1 cellular context compared by ENCODE assay signal in genomic region chr7:3432916-3433315, GRCh38.
TF ChIP-seq lines count a peak whose summit lies in the region.

No MANE protein-coding gene starts in this region.

TF ChIP-seq in IMR-90, 13 proteins besides CTCF, POLR2A, EP300 and RAD21 (continued from another document):
- TF ChIP-seq MXI1 (IDR thresholded peaks at IDR 0.05; ENCODE audit: borderline replicate concordance, low read depth, low read length) (no peak), CHD1 (IDR thresholded peaks at IDR 0.05; ENCODE audit: low read depth, low read length) (no peak), MAZ (IDR thresholded peaks at IDR 0.05; ENCODE audit: borderline replicate concordance, low read depth, low read length) (no peak), BHLHE40 (IDR thresholded peaks at IDR 0.05; ENCODE audit: low read depth, low read length) (no peak), FOS (IDR thresholded peaks at IDR 0.05; ENCODE audit: low read depth, low read length) (no peak), RFX5 (IDR thresholded peaks at IDR 0.05; ENCODE audit: low read depth, low read length) (no peak), MAFK (IDR thresholded peaks at IDR 0.05; ENCODE audit: low read depth, low read length) (no peak)
